13 cellular contexts compared by ENCODE assay signal in the genomic region with DNA sequence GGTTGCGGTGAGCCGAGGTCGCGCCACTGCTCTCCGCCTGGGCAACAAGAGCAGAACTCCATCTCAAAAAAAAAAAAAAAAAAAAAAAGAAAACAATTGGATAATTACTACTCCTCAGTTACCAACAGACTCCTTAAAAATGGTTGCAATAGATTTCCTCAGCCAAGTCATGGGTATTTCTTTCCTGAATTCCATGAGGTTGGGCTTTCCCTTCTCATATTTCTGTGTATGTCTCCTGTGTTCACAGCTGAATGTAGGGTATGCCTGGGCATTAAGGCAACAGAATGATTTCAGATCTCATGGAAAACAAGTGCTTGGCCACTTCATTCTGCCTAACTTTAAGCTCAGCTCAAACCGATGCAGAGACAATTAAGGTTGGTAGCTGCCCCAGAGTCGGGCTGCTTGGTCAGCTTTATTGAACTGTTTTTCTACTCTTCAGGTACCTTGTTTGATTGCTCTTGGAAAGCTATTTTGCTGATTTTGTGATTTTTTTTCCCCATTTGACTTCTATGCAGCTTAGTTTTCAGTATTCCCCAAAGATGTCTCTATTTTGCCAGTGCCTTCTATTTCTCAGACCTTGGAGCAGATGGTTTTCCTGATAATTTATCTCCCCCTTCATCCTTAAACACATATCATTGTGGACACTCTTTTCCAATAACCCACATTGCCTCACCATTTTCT. TPM values are rescaled to one million over a fixed set of nuclear protein-coding genes. Genes with fewer than 3 reads are reported as not detected.
DNase-seq lines count a peak whose midpoint lies in the region; ATAC-seq, FAIRE-seq and TF ChIP-seq lines count a peak whose summit lies in the region.
"Had no signal": no experiment of that assay in that cellular context is flagged by ENCODE, and none has a peak within 500 bp of the region (broad histone marks: within the 10 kb centered on the region; RNA-seq: fewer than 3 reads in every experiment).

No MANE protein-coding gene starts in this region.

- no peaks in the 10 kb centered on the region for H3K36me3 ChIP-seq in K562 (ENCODE audit: control insufficient read depth, insufficient read depth, low read length)
- H3K36me3 ChIP-seq: BE2C had no signal

- H3K9me1 ChIP-seq in K562 (ENCODE audit: control insufficient read depth, insufficient read depth, low read length) = no peaks in the 10 kb centered on the region

- no peak for ATAC-seq in K562

- H3K79me2 ChIP-seq in K562 (ENCODE audit: control insufficient read depth, insufficient read depth, low read length) = no peaks in the 10 kb centered on the region

- TF ChIP-seq CTCF in K562 (IDR thresholded peaks at IDR 0.05 in 2 of 3, conservative IDR thresholded peaks at IDR 0.05 in 1 of 3; ENCODE audit: insufficient read depth in 2 of 3, low read depth in 1 of 3, low read length in 3 of 3) (no peak), type B pancreatic cell (conservative IDR thresholded peaks at IDR 0.05) (no peak)

- no peak overlapping the region for H3K27ac Mint-ChIP-seq in type B pancreatic cell
- H3K27ac Mint-ChIP-seq: CD4-positive, alpha-beta memory T cell had no signal

- no peak for TF ChIP-seq POLR2A in K562 (conservative IDR thresholded peaks at IDR 0.05)

- H3K27me3 Mint-ChIP-seq in type B pancreatic cell = no peaks in the 10 kb centered on the region
- H3K27me3 Mint-ChIP-seq: CD4-positive, alpha-beta memory T cell had no signal

- H3K9ac ChIP-seq in K562 (ENCODE audit: insufficient read depth in 1 of 2, low read depth in 2 of 2, low read length in 2 of 2) = no peak overlapping the region

- DNase-seq in NCI-H748 (lab: John Stamatoyannopoulos, UW; ENCODE audit: unreplicated experiment) (peak; percentile 61), NCI-H748 treated with DMSO at 0.1 percent for 48 hours (lab: John Stamatoyannopoulos, UW) (no peak), NCI-H2029 (lab: John Stamatoyannopoulos, UW) (peak; percentile 34), K562 (ENCODE audit: extremely low read depth in 1 of 4, low spot score in 3 of 4) (no peak), type B pancreatic cell (ENCODE audit: extremely low spot score, unreplicated experiment) (no peak), hippocampal formation (lab: John Stamatoyannopoulos, UW) (no peak), T-helper 1 cell (no peak)
- DNase-seq: BE2C; CD4-positive, alpha-beta memory T cell; NCI-H82; SHP77 treated with DMSO at 0.1 percent for 48 hours; T-helper 2 cell had no signal

- TF ChIP-seq EP300 in K562 (IDR thresholded peaks at IDR 0.05; ENCODE audit: low read length) = no peak

- CTCF ChIA-PET in K562 (lab: Yijun Ruan, JAX; ENCODE audit: low intra/inter-chr PET ratio) = interaction anchor here (0.6 kb wide), 1 partner anchor 30 kb away, joined by 5 read pairs; no protein-coding TSS in a partner anchor

- peaks cover 12% of the 10 kb centered on the region for H3K36me3 Mint-ChIP-seq in type B pancreatic cell

- no peaks in the 10 kb centered on the region for H3K9me3 ChIP-seq in K562 (replicated peaks; ENCODE audit: control insufficient read depth, insufficient read depth, low read depth, low read length)
- H3K9me3 ChIP-seq: BE2C had no signal

- no peak for TF ChIP-seq RAD21 in K562 (CRISPR knock-in tag; conservative IDR thresholded peaks at IDR 0.05 in 1 of 2, IDR thresholded peaks at IDR 0.05 in 1 of 2)

- FAIRE-seq in K562 (lab: Jason Lieb, UNC) = no peak
- FAIRE-seq: H54 had no signal

- H3K4me3 ChIP-seq in K562 = no peak overlapping the region

- in situ Hi-C loops in K562 (cut with MboI) = no loop called here

- no TSS peak for BruUV-seq in K562 (replicated peaks; lab: Mats Ljungman, UMichigan)

- POLR2A ChIA-PET in K562 (lab: Yijun Ruan, JAX) = interaction anchor here (1.0 to 1.1 kb wide), 3 partner anchors 13 to 22 kb away, joined by 3 read pairs; no protein-coding TSS in a partner anchor

- intact Hi-C loops in K562 (cut with micrococcal nuclease) = no loop called here

- H3K9me3 Mint-ChIP-seq in type B pancreatic cell = no peaks in the 10 kb centered on the region

- H2AFZ ChIP-seq in K562 (ENCODE audit: low read depth, low read length) = no peak overlapping the region

- H3K27me3 ChIP-seq in K562 (ENCODE audit: control insufficient read depth in 2 of 2, insufficient read depth in 2 of 2, low read length in 2 of 2) = peaks cover 6 to 14% of the 10 kb centered on the region in 2 experiments; a peak in 4 of 5 replicates
- H3K27me3 ChIP-seq: BE2C had no signal

- peaks cover 43% of the 10 kb centered on the region for H3K4me1 Mint-ChIP-seq in type B pancreatic cell (ENCODE audit: unreplicated experiment)

- H4K20me1 ChIP-seq in K562 (replicated peaks; ENCODE audit: control insufficient read depth, insufficient read depth, low read length) = no peaks in the 10 kb centered on the region

- no peak overlapping the region for H3K4me2 ChIP-seq in K562 (ENCODE audit: insufficient read depth, low read length)

- 8% methylated on average over 7 of the region's 7 CpGs for WGBS in K562 (ENCODE audit: insufficient coverage, low coverage, missing lambda C conversion rate)

- H3K27ac ChIP-seq in K562 (ENCODE audit: extremely low read depth, low read depth, low read length) = no peak overlapping the region

- H3K4me3 Mint-ChIP-seq in type B pancreatic cell = peak overlapping the region; percentile 1
- H3K4me3 Mint-ChIP-seq: CD4-positive, alpha-beta memory T cell had no signal

- H3K4me1 ChIP-seq in K562 (replicated peaks in 1 of 2; ENCODE audit: control insufficient read depth in 2 of 2, insufficient read depth in 2 of 2, low read length in 2 of 2) = no peaks in the 10 kb centered on the region
- H3K4me1 ChIP-seq: BE2C had no signal

TF ChIP-seq in K562, 482 proteins besides CTCF, POLR2A, EP300 and RAD21 (continues in another document):
- TF ChIP-seq KAT8 (IDR thresholded peaks at IDR 0.05; ENCODE audit: low read depth) (no peak), CAMTA2 (CRISPR knock-in tag; conservative IDR thresholded peaks at IDR 0.05) (no peak), SMAD3 (CRISPR knock-in tag; conservative IDR thresholded peaks at IDR 0.05) (no peak), C11orf30 (IDR thresholded peaks at IDR 0.05; ENCODE audit: low read depth) (peak; percentile 65; the same call in 1 of the 2 replicates), GTF2B (IDR thresholded peaks at IDR 0.05; ENCODE audit: extremely low read depth, insufficient read length) (no peak), ZNF316 (IDR thresholded peaks at IDR 0.05) (peak; percentile 82), ASH1L (IDR thresholded peaks at IDR 0.05; ENCODE audit: borderline replicate concordance, low read depth, partially characterized antibody) (no peak), TAF7 (tag; IDR thresholded peaks at IDR 0.05) (no peak), XRCC5 (IDR thresholded peaks at IDR 0.05; ENCODE audit: low read depth, low read length) (no peak), MAFF (IDR thresholded peaks at IDR 0.05; ENCODE audit: low read length) (peak; percentile 49; the same call in 1 of the 2 replicates)
- TF ChIP-seq, protein P1, sequence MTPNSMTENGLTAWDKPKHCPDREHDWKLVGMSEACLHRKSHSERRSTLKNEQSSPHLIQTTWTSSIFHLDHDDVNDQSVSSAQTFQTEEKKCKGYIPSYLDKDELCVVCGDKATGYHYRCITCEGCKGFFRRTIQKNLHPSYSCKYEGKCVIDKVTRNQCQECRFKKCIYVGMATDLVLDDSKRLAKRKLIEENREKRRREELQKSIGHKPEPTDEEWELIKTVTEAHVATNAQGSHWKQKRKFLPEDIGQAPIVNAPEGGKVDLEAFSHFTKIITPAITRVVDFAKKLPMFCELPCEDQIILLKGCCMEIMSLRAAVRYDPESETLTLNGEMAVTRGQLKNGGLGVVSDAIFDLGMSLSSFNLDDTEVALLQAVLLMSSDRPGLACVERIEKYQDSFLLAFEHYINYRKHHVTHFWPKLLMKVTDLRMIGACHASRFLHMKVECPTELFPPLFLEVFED (CRISPR knock-in tag; conservative IDR thresholded peaks at IDR 0.05) = no peak

RNA-seq across cellular contexts. Expression of gene KIF5C, which starts 24.8 kb away (rescaled TPM):
- total RNA-seq in K562 (2011; cell fraction: chromatin; rRNA removed; ENCODE audit: low replicate concordance) = not detected in 2 replicates
- not detected in 2 replicates for total RNA-seq in K562 (2011; cell fraction: nucleolus; rRNA removed)
- total RNA-seq in K562 (2011; cell fraction: nucleoplasm; rRNA removed) = not detected in 2 replicates
- total RNA-seq in K562 (2014; rRNA removed) (not detected in 2 replicates), K562 (2014; rRNA removed; fragmentation: Illumina TruSeq; extraction: Trizol) (not detected in 2 replicates), K562 (2015; rRNA removed; fragmentation: Illumina TruSeq; extraction: Trizol) (not detected in 2 replicates), K562 (2021) (0.09 TPM in 2 replicates), type B pancreatic cell (ENCODE audit: low replicate concordance) (20.4 and 38.9 TPM in 2 replicates)
- polyA plus RNA-seq in K562 (2011; rRNA removed) (0.01 TPM in 1 of 2 replicates, not detected in the other), K562 (2014; fragmentation: Illumina TruSeq; extraction: Trizol) (0.01 TPM in 1 of 2 replicates, not detected in the other), K562 (2014; fragmentation: Nextera tagmentation; extraction: Ambion mirVana) (not detected), K562 (2014; rRNA removed) (not detected in 2 replicates)
- polyA plus RNA-seq in K562 (2011; cell fraction: cytosol; rRNA removed) = not detected in 2 replicates
- polyA plus RNA-seq in K562 (2011; cell fraction: nucleus; rRNA removed) = not detected in 2 replicates
- polyA plus RNA-seq in K562 (2012) = 0.03 TPM in 2 replicates
- not detected in 2 replicates for polyA minus RNA-seq in K562 (2011; rRNA and poly(A)+ RNA removed)
- polyA minus RNA-seq in K562 (2011; cell fraction: cytosol; rRNA and poly(A)+ RNA removed) = not detected in 2 replicates
- polyA minus RNA-seq in K562 (2011; cell fraction: nucleus; rRNA and poly(A)+ RNA removed) = not detected in 2 replicates

Comparison
In these comparisons a context has a peak if more than half of its experiments do, and no peak if none do; other contexts are left out.
1. DNase-seq: peak in NCI-H748 (single experiment) and NCI-H2029 (single experiment); none in NCI-H748 treated with DMSO at 0.1 percent for 48 hours (single experiment), K562 (0 of 4), type B pancreatic cell (single experiment), hippocampal formation (0 of 2) and T-helper 1 cell (0 of 5).
2. RNA of gene KIF5C, which starts 24.8 kb away (total RNA-seq): 20.4 to 38.9 TPM in type B pancreatic cell; 0.09 TPM in K562; every median in the first group is over 10 times any median in the second.